In genomic region chr17:33053641-33054040, GRCh38 we compare ENCODE assay signal across 24 cellular contexts.
"Had no signal": no experiment of that assay in that cellular context is flagged by ENCODE, and none has a peak within 500 bp of the region (broad histone marks: within the 10 kb centered on the region; RNA-seq: fewer than 3 reads in every experiment).

No MANE protein-coding gene starts in this region.

- H3K4me2 ChIP-seq: KMS-11 had no signal

- H3K27ac Mint-ChIP-seq: IgD-negative memory B cell had no signal

- H3K27ac ChIP-seq: HL-60, KMS-11, SJSA1, SK-N-MC had no signal

- ATAC-seq: K562 had no signal

- H3K4me3 Mint-ChIP-seq: IgD-negative memory B cell had no signal

- H3K36me3 Mint-ChIP-seq: IgD-negative memory B cell had no signal

- H3K4me3 ChIP-seq: K562, SJSA1, SK-N-MC had no signal

- H3K4me1 ChIP-seq: SJSA1 had no signal

- H3K36me3 ChIP-seq: SJSA1 had no signal

- FAIRE-seq: K562, RCC 7860 had no signal

- H3K9me3 ChIP-seq: SJSA1 had no signal

- DNase-seq: Kasumi-1, MV-4-11, NCI-H1048, NCI-H1105, NCI-H1417, NCI-H1436 treated with DMSO at 0.1 percent for 48 hours, NCI-H1694, NCI-H187 treated with DMSO at 0.1 percent for 48 hours, NCI-H2029 treated with DMSO at 0.1 percent for 48 hours, NCI-H2171 treated with DMSO at 0.1 percent for 48 hours, NCI-H2227 treated with DMSO at 0.1 percent for 48 hours, NCI-H524, NCI-H69, NCI-H774, Right ventricle myocardium superior, RPMI8226, SIG-M5 had no signal

- H3K4me1 Mint-ChIP-seq: IgD-negative memory B cell had no signal

- H3K9me3 Mint-ChIP-seq: IgD-negative memory B cell had no signal

- H3K9ac ChIP-seq: KMS-11 had no signal
